Comparison of ENCODE assay signal across 33 cellular contexts in the genomic region with DNA sequence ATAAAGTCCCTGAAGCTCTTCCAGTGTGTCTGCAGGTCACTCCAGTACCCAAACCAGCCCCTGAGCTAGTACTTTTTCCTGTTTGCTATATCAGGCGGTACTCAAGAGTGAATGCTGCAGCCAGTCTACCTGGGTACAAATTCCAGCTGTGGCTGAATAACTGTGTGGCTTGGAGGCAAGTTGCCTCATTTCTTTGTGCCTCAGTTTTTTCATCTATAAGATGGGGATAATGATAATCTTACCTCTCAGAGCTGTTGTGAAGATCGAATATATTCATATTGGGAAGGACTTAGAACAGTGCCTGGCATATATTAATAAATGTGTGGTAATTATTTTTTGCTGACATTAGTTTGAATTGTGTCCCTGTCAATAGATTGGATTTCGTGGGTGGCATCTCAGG.
"Had no signal": no experiment of that assay in that cellular context is flagged by ENCODE, and none has a peak within 500 bp of the region (broad histone marks: within the 10 kb centered on the region; RNA-seq: fewer than 3 reads in every experiment).

No MANE protein-coding gene starts in this region.

- H3K4me3 ChIP-seq: adrenal gland, body of pancreas, breast epithelium had no signal

- FAIRE-seq: astrocyte, TTC549 had no signal

- H3K27ac ChIP-seq: adrenal gland, brain microvascular endothelial cell, VCaP had no signal

- H3K9me3 ChIP-seq: adrenal gland, body of pancreas, breast epithelium had no signal

- DNase-seq: activated B cell treated with CpG ODN at 0.5 μM for 24 hours; activated CD4-positive, alpha-beta memory T cell treated with anti-CD3 and anti-CD28 coated beads for 36 hours; activated CD4-positive, alpha-beta T cell treated with anti-CD3 and anti-CD28 coated beads for 4 hours; activated CD4-positive, alpha-beta T cell treated with anti-CD3 and anti-CD28 coated beads, Interleukin-2, amount 10 ng/mL, durations not matched to agents 24 days and 14 days; activated CD4-positive, alpha-beta T cell treated with anti-CD3 and anti-CD28 coated beads, Interleukin-2, amount 50 U/mL, for 1 hour; activated CD4-positive, alpha-beta T cell treated with anti-CD3 and anti-CD28 coated beads, Interleukin-2, amount 50 U/mL, for 4 hours; activated CD4-positive, CD25-positive, alpha-beta regulatory T cell treated with anti-CD3 and anti-CD28 coated beads, Interleukin-2, amount 50 U/mL, for 72 hours; activated CD8-positive, alpha-beta memory T cell treated with anti-CD3 and anti-CD28 coated beads, Interleukin-2, amount 50 U/mL, for 4 hours; activated CD8-positive, alpha-beta T cell treated with anti-CD3 and anti-CD28 coated beads for 36 hours; activated effector memory CD4-positive, alpha-beta T cell treated with anti-CD3 and anti-CD28 coated beads, Interleukin-2, amount 50 U/mL, for 16 hours; activated gamma-delta T cell treated with Interleukin-2 at 50 U/mL for 16 hours; activated naive CD4-positive, alpha-beta T cell; activated naive CD4-positive, alpha-beta T cell treated with anti-CD3 and anti-CD28 coated beads for 36 hours; activated naive CD4-positive, alpha-beta T cell treated with anti-CD3 and anti-CD28 coated beads, Interleukin-2, amount 50 U/mL, for 16 hours; activated naive CD8-positive, alpha-beta T cell treated with anti-CD3 and anti-CD28 coated beads for 36 hours; activated T-cell treated with anti-CD3 and anti-CD28 coated beads for 4 hours; activated T-cell treated with anti-CD3 and anti-CD28 coated beads, Interleukin-2, amount 50 U/mL, for 1 hour; activated T-cell treated with anti-CD3 and anti-CD28 coated beads, Interleukin-2, amount 50 U/mL, for 4 hours; activated T-cell treated with anti-CD3 and anti-CD28 coated beads, Interleukin-2, amount 50 U/mL, for 72 hours; adrenal gland; amniotic stem cell; aorta; brain microvascular endothelial cell; central memory CD4-positive, alpha-beta T cell; T-helper 2 cell; T-helper 9 cell had no signal

- H3K4me1 ChIP-seq: adrenal gland, body of pancreas, breast epithelium had no signal

- H3K27me3 ChIP-seq: adrenal gland, body of pancreas, brain microvascular endothelial cell, breast epithelium had no signal

- ATAC-seq: activated CD8-positive, alpha-beta T cell treated with anti-CD3 and anti-CD28 coated beads for 36 hours; activated naive CD4-positive, alpha-beta T cell treated with anti-CD3 and anti-CD28 coated beads, Interleukin-2, amount 50 U/mL, for 72 hours; activated T-cell treated with anti-CD3 and anti-CD28 coated beads, Interleukin-2, amount 50 U/mL, for 4 hours; activated T-cell treated with anti-CD3 and anti-CD28 coated beads, Interleukin-2, amount 50 U/mL, for 72 hours; activated T-helper 17 cell treated with anti-CD3 and anti-CD28 coated beads, Interleukin-2, amount 50 U/mL, for 72 hours had no signal

- H3K36me3 ChIP-seq: adrenal gland, brain microvascular endothelial cell, breast epithelium had no signal
